In genomic region chr11:614091-614582, GRCh38 we compare ENCODE assay signal across 9 cellular contexts. TPM values are rescaled to one million over a fixed set of nuclear protein-coding genes. Genes with fewer than 3 reads are reported as not detected.
DNase-seq lines count a peak whose midpoint lies in the region; ATAC-seq and TF ChIP-seq lines count a peak whose summit lies in the region.
"Had no signal": no experiment of that assay in that cellular context is flagged by ENCODE, and none has a peak within 500 bp of the region (broad histone marks: within the 10 kb centered on the region; RNA-seq: fewer than 3 reads in every experiment).

No MANE protein-coding gene starts in this region.

- H3K4me3 ChIP-seq in lower lobe of right lung, result peak overlapping the region; percentile 82
- H3K4me3 ChIP-seq in thyroid gland (replicated peaks in 1 of 3), result no peak overlapping the region

- H3K9me3 ChIP-seq in lower lobe of right lung, result no peaks in the 10 kb centered on the region
- no peaks in the 10 kb centered on the region for H3K9me3 ChIP-seq in thyroid gland

- H3K27me3 ChIP-seq in lower lobe of right lung (ENCODE audit: low read depth), result no peaks in the 10 kb centered on the region
- no peaks in the 10 kb centered on the region for H3K27me3 ChIP-seq in thyroid gland

- H3K27me3 Mint-ChIP-seq in activated naive CD4-positive, alpha-beta T cell treated with anti-CD3 and anti-CD28 coated beads, Interleukin-2, amount 50 U/mL, for 24 hours, result no peaks in the 10 kb centered on the region
- no peaks in the 10 kb centered on the region for H3K27me3 Mint-ChIP-seq in activated CD4-positive, alpha-beta memory T cell treated with anti-CD3 and anti-CD28 coated beads, Interleukin-2, amount 10 ng/mL, durations not matched to agents 7 days and 5 days

- H3K27ac ChIP-seq in lower lobe of right lung (peak overlapping the region; percentile 97), thyroid gland (peak overlapping the region in 2 of 3 donors; percentile 73 to 94)

- WGBS in thyroid gland, 2 donors, result 77 to 88% methylated on average over 5 to 9 of the region's 13 CpGs

- ATAC-seq in lower lobe of right lung (no peak), GM21423 (IDR thresholded peaks at IDR 0.05; ENCODE audit: unreplicated experiment) (no peak)

- H3K4me3 Mint-ChIP-seq in activated naive CD4-positive, alpha-beta T cell treated with anti-CD3 and anti-CD28 coated beads, Interleukin-2, amount 50 U/mL, for 24 hours, result peak overlapping the region; percentile 70
- H3K4me3 Mint-ChIP-seq in activated CD4-positive, alpha-beta memory T cell treated with anti-CD3 and anti-CD28 coated beads, Interleukin-2, amount 10 ng/mL, durations not matched to agents 7 days and 5 days, result peak overlapping the region; percentile 94

- TF ChIP-seq POLR2A in thyroid gland (IDR thresholded peaks at IDR 0.05), result no peak

- H3K36me3 ChIP-seq in lower lobe of right lung (peaks cover 60% of the 10 kb centered on the region), thyroid gland (peaks cover 39 to 43% of the 10 kb centered on the region in 2 donors)

- intact Hi-C loops in lower lobe of right lung (cut with DNase I) (no loop called here), thyroid gland (cut with DNase I) (loop anchor here (5.0 kb wide), 1 partner anchor 52 kb away; the partner anchor contains the start of genes LMNTD2 and RASSF7)

- TF ChIP-seq CTCF in lower lobe of right lung (IDR thresholded peaks at IDR 0.05) (no peak), thyroid gland (IDR thresholded peaks at IDR 0.05) (no peak)

- H3K36me3 Mint-ChIP-seq in activated naive CD4-positive, alpha-beta T cell treated with anti-CD3 and anti-CD28 coated beads, Interleukin-2, amount 50 U/mL, for 24 hours, result no peaks in the 10 kb centered on the region
- H3K36me3 Mint-ChIP-seq in activated CD4-positive, alpha-beta memory T cell treated with anti-CD3 and anti-CD28 coated beads, Interleukin-2, amount 10 ng/mL, durations not matched to agents 7 days and 5 days (ENCODE audit: low read depth), result peaks cover 49% of the 10 kb centered on the region

- no peak overlapping the region for H3K27ac Mint-ChIP-seq in activated naive CD4-positive, alpha-beta T cell treated with anti-CD3 and anti-CD28 coated beads, Interleukin-2, amount 50 U/mL, for 24 hours
- H3K27ac Mint-ChIP-seq in activated CD4-positive, alpha-beta memory T cell treated with anti-CD3 and anti-CD28 coated beads, Interleukin-2, amount 10 ng/mL, durations not matched to agents 7 days and 5 days, result peak overlapping the region; percentile 95

- H3K9me3 Mint-ChIP-seq in activated naive CD4-positive, alpha-beta T cell treated with anti-CD3 and anti-CD28 coated beads, Interleukin-2, amount 50 U/mL, for 24 hours, result no peaks in the 10 kb centered on the region
- H3K9me3 Mint-ChIP-seq in activated CD4-positive, alpha-beta memory T cell treated with anti-CD3 and anti-CD28 coated beads, Interleukin-2, amount 10 ng/mL, durations not matched to agents 7 days and 5 days, result no peaks in the 10 kb centered on the region

- no peak for DNase-seq in activated naive CD4-positive, alpha-beta T cell treated with Interleukin-2 at 50 U/mL for 16 hours
- peak; percentile 36 for DNase-seq in activated CD4-positive, alpha-beta memory T cell treated with anti-CD3 and anti-CD28 coated beads, Interleukin-2, amount 10 ng/mL, durations not matched to agents 7 days and 5 days
- DNase-seq in lower lobe of right lung (no peak), thyroid gland (no peak), HuH-7.5 (ENCODE audit: low spot score) (no peak), NCI-H1694 (lab: John Stamatoyannopoulos, UW) (no peak)
- DNase-seq: cortex of kidney had no signal

- CTCF ChIA-PET in activated CD4-positive, alpha-beta memory T cell treated with anti-CD3 and anti-CD28 coated beads, Interleukin-2, amount 10 ng/mL, durations not matched to agents 7 days and 5 days (lab: Charles Lee), result interaction anchor here (0.5 to 0.7 kb wide), 2 partner anchors 14 to 110 kb away, joined by 3 read pairs; no protein-coding TSS in a partner anchor

- H3K4me1 Mint-ChIP-seq in activated naive CD4-positive, alpha-beta T cell treated with anti-CD3 and anti-CD28 coated beads, Interleukin-2, amount 50 U/mL, for 24 hours, result peaks cover 12% of the 10 kb centered on the region
- H3K4me1 Mint-ChIP-seq in activated CD4-positive, alpha-beta memory T cell treated with anti-CD3 and anti-CD28 coated beads, Interleukin-2, amount 10 ng/mL, durations not matched to agents 7 days and 5 days, result peaks cover 13% of the 10 kb centered on the region

- POLR2A ChIA-PET in activated CD4-positive, alpha-beta memory T cell treated with anti-CD3 and anti-CD28 coated beads, Interleukin-2, amount 10 ng/mL, durations not matched to agents 7 days and 5 days (lab: Charles Lee), result interaction anchor here (0.6 to 3.0 kb wide), 16 partner anchors 9 to 192 kb away, joined by 3 to 15 read pairs (median 4); partner anchors contain the start of genes HRAS, PHRF1 and RNH1

- H3K4me1 ChIP-seq in lower lobe of right lung (peaks cover 34% of the 10 kb centered on the region), thyroid gland (peaks cover 22 to 27% of the 10 kb centered on the region in 2 donors)

RNA-seq across cellular contexts. Expression of gene IRF7, which starts 1.6 kb away (rescaled TPM):
- 100 to 1,000 TPM; 220 to 221 TPM for total RNA-seq in activated CD4-positive, alpha-beta memory T cell treated with anti-CD3 and anti-CD28 coated beads, Interleukin-2, amount 10 ng/mL, durations not matched to agents 7 days and 5 days
- total RNA-seq in lower lobe of right lung, result 84.8 TPM
- total RNA-seq in thyroid gland, result 10 to 100 TPM; 15.4 to 42.4 (median 29.1) TPM

RNA-seq across cellular contexts. Expression of gene CDHR5, which starts 10.6 kb away (rescaled TPM):
- not detected for total RNA-seq in activated CD4-positive, alpha-beta memory T cell treated with anti-CD3 and anti-CD28 coated beads, Interleukin-2, amount 10 ng/mL, durations not matched to agents 7 days and 5 days
- not detected for total RNA-seq in lower lobe of right lung
- total RNA-seq in thyroid gland, result not detected

RNA-seq across cellular contexts. Expression of gene SCT, which starts 12.8 kb away (rescaled TPM):
- total RNA-seq in activated CD4-positive, alpha-beta memory T cell treated with anti-CD3 and anti-CD28 coated beads, Interleukin-2, amount 10 ng/mL, durations not matched to agents 7 days and 5 days, result not detected
- total RNA-seq in lower lobe of right lung, result not detected
- total RNA-seq in thyroid gland, result not detected

RNA-seq across cellular contexts. Expression of gene DRD4, which starts 22.9 kb away (rescaled TPM):
- total RNA-seq in activated CD4-positive, alpha-beta memory T cell treated with anti-CD3 and anti-CD28 coated beads, Interleukin-2, amount 10 ng/mL, durations not matched to agents 7 days and 5 days, result under 1 TPM; 0.18 to 0.20 TPM
- total RNA-seq in lower lobe of right lung (1.3 TPM), thyroid gland (under 1 TPM in 2 of 4 donors, not detected in 2; 0.88 to 0.89 TPM)

RNA-seq across cellular contexts. Expression of gene PHRF1, which starts 37.9 kb away (rescaled TPM):
- total RNA-seq in activated CD4-positive, alpha-beta memory T cell treated with anti-CD3 and anti-CD28 coated beads, Interleukin-2, amount 10 ng/mL, durations not matched to agents 7 days and 5 days, result 10 to 100 TPM; 38.7 to 39.1 TPM
- total RNA-seq in lower lobe of right lung (31.5 TPM), thyroid gland (10 to 100 TPM; 18.3 to 31.0 (median 19.3) TPM)
